Comparison of ENCODE assay signal across 12 cellular contexts in the genomic region with DNA sequence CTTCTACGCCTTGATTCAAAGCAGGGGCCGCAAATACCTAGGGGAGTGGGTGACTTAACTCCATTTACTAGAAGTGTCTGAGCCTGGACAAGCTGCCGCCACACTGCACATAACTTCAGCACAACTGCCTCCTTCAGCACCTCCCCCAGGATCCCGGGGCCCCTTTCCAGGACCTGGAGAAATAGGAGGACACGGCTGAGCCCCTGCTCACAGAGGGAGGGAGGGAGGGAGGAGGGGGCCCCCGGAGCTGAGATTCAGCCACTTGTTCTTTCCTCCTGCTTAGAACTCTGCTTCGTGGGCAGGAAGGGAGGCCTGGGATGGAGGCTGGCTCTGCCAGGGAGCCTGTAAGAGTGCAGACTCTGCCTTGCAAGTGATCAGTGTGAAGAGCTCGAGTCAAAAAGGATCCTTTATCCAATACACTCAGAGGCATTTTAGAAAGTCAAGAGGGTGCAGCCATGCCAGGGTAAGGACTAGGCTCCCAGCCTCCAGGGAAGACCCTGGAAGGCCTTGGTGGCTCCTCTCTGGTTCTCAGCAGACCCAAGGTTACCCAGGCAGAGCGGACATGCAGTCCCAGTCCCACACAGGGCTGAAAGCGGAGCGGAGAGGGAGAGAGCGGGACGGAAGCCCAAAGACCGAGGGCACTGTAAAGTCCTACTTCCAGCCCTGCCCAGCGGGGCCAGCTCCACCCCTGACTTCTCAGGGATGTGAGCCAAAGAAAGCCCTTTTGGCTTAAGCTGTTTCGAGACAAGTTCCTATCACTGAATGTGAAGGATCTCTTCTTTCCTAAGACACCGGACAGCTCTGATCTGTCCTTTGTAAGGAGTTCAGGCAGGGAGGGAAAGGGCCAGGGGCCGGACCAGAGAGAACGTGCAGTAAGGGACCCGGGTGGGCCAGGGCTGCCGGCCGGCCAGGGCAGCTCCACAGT. TPM values are rescaled to one million over a fixed set of nuclear protein-coding genes. Genes with fewer than 3 reads are reported as not detected.
DNase-seq lines count a peak whose midpoint lies in the region; ATAC-seq and TF ChIP-seq lines count a peak whose summit lies in the region.
"Had no signal": no experiment of that assay in that cellular context is flagged by ENCODE, and none has a peak within 500 bp of the region (broad histone marks: within the 10 kb centered on the region; RNA-seq: fewer than 3 reads in every experiment).

No MANE protein-coding gene starts in this region.

- 71 to 87% methylated on average over 12 to 22 of the region's 22 CpGs for WGBS in endodermal cell (ENCODE audit: insufficient coverage in 1 of 2, insufficient read length in 1 of 2), 2 experiments
- 55 to 85% methylated on average over 22 of the region's 22 CpGs for WGBS in lung, 2 donors

- peaks cover 7% of the 10 kb centered on the region for H3K4me1 Mint-ChIP-seq in endodermal cell

- peak overlapping the region; percentile 40 for H3K4me3 Mint-ChIP-seq in endodermal cell

- DNase-seq in M059J (ENCODE audit: low read depth) (peak; percentile 58), endodermal cell (no peak), lung (ENCODE audit: low spot score) (peak; percentile 39), stromal cell of bone marrow (ENCODE audit: low read depth) (peak; percentile 64), NCI-H1105 (lab: John Stamatoyannopoulos, UW) (no peak), NOMO-1 treated with dmso at 0.1 percent for 144 hours (lab: John Stamatoyannopoulos, UW; ENCODE audit: unreplicated experiment) (no peak), LoVo (ENCODE audit: low spot score) (no peak), OCI-M2 (lab: John Stamatoyannopoulos, UW; ENCODE audit: unreplicated experiment) (no peak)
- DNase-seq: activated CD4-positive, alpha-beta T cell treated with anti-CD3 and anti-CD28 coated beads for 1 hour; GDM1; NCI-H82 had no signal

- H3K36me3 Mint-ChIP-seq in endodermal cell (ENCODE audit: low read depth) = no peaks in the 10 kb centered on the region

- H3K27ac ChIP-seq in endodermal cell (ENCODE audit: low read depth, low read length) (peak overlapping the region; percentile 24), lung (ENCODE audit: low read depth in 1 of 2, low read length in 1 of 2) (peak overlapping the region; percentile 46 to 81)
- H3K27ac ChIP-seq: HL-60 had no signal

- no peaks in the 10 kb centered on the region for H3K4me1 ChIP-seq in endodermal cell (ENCODE audit: control insufficient read depth, insufficient read depth, low read length)
- peaks cover 0 to 19% of the 10 kb centered on the region in 2 donors for H3K4me1 ChIP-seq in lung (ENCODE audit: control insufficient read depth in 2 of 2, insufficient read depth in 2 of 2, low read length in 2 of 2)

- TF ChIP-seq CTCF in endodermal cell (conservative IDR thresholded peaks at IDR 0.05) (no peak), lung (IDR thresholded peaks at IDR 0.05; ENCODE audit: control extremely low read depth, extremely low read depth) (no peak)

- H3K27me3 ChIP-seq in endodermal cell (ENCODE audit: control insufficient read depth, insufficient read depth, low read length, poor library complexity, severe bottlenecking) (no peaks in the 10 kb centered on the region), lung (ENCODE audit: control insufficient read depth, insufficient read depth) (no peaks in the 10 kb centered on the region)

- H3K4me3 ChIP-seq in endodermal cell (ENCODE audit: low read length) = no peak overlapping the region
- H3K4me3 ChIP-seq in lung = no peak overlapping the region

- H3K27ac Mint-ChIP-seq in endodermal cell = peak overlapping the region; percentile 82

- H3K9me3 ChIP-seq in endodermal cell (ENCODE audit: control insufficient read depth, low read length) = no peaks in the 10 kb centered on the region
- no peaks in the 10 kb centered on the region for H3K9me3 ChIP-seq in lung (ENCODE audit: control insufficient read depth in 2 of 2, insufficient read depth in 1 of 2, low read length in 1 of 2)

- H3K36me3 ChIP-seq in endodermal cell (ENCODE audit: control insufficient read depth, insufficient read depth, low read length) (no peaks in the 10 kb centered on the region), lung (ENCODE audit: control insufficient read depth in 2 of 2, insufficient read depth in 2 of 2, low read length in 2 of 2) (no peaks in the 10 kb centered on the region)

- no peaks in the 10 kb centered on the region for H3K9me3 Mint-ChIP-seq in endodermal cell

- no peaks in the 10 kb centered on the region for H3K27me3 Mint-ChIP-seq in endodermal cell (ENCODE audit: insufficient read depth)

- no peak overlapping the region for H3K9ac ChIP-seq in endodermal cell (ENCODE audit: extremely low read depth, low read length, poor library complexity, severe bottlenecking)

- no peak for ATAC-seq in lung (ENCODE audit: insufficient read depth, low FRiP score)

RNA-seq across cellular contexts. Expression of a gene that starts 8.6 kb away (rescaled TPM):
- total RNA-seq in M059J (2014; rRNA removed; shearing (Covaris generic)) = 48.5 and 68.2 TPM in 2 replicates
- total RNA-seq in endodermal cell = 10 to 100 TPM; 41.7 to 51.5 TPM
- 25.5 TPM for polyA plus RNA-seq in endodermal cell (2013, experiment 1 of 2)
- 24.7 TPM for polyA plus RNA-seq in endodermal cell (2013, experiment 2 of 2)
- total RNA-seq in lung = 10 to 100 TPM; 28.6 to 51.6 TPM
- polyA plus RNA-seq in lung = 10 to 100 TPM; 20.5 to 48.6 TPM

Comparison
In these comparisons a context has a peak if more than half of its experiments do, and no peak if none do; other contexts are left out.
1. DNase-seq: peak in M059J (single experiment), lung (single experiment) and stromal cell of bone marrow (single experiment); none in endodermal cell (single experiment), NCI-H1105 (single experiment), NOMO-1 treated with dmso at 0.1 percent for 144 hours (single experiment), LoVo (single experiment) and OCI-M2 (single experiment).